In genomic region chr11:46307369-46307768, GRCh38 we compare ENCODE assay signal across 16 cellular contexts. TPM values are rescaled to one million over a fixed set of nuclear protein-coding genes. Genes with fewer than 3 reads are reported as not detected.
"Had no signal": no experiment of that assay in that cellular context is flagged by ENCODE, and none has a peak within 500 bp of the region (broad histone marks: within the 10 kb centered on the region; RNA-seq: fewer than 3 reads in every experiment).

No MANE protein-coding gene starts in this region.

- H3K27ac Mint-ChIP-seq: activated CD4-positive, alpha-beta T cell treated with anti-CD3 and anti-CD28 coated beads, Interleukin-2, amount 10 ng/mL, durations not matched to agents 7 days and 5 days; naive B cell; stimulated activated naive B cell treated with anti-CD40 and anti-IgM and Interleukin-4, amounts not matched to agents 10 μg/mL and 1 μg/mL and 100 μg/mL, for 72 hours; T-helper 2 cell treated with Interferon-gamma antibody and Interleukin-4, amounts not matched to agents 5 μg/mL and 100 μg/mL, for 36 hours had no signal

- H3K4me3 ChIP-seq: adrenal gland, cardiac muscle cell, gastroesophageal sphincter, heart right ventricle, thyroid gland, vagina had no signal

- H3K9me3 Mint-ChIP-seq: activated CD4-positive, alpha-beta T cell treated with anti-CD3 and anti-CD28 coated beads, Interleukin-2, amount 10 ng/mL, durations not matched to agents 7 days and 5 days; stimulated activated naive B cell treated with anti-CD40 and anti-IgM and Interleukin-4, amounts not matched to agents 10 μg/mL and 1 μg/mL and 100 μg/mL, for 72 hours; T-helper 2 cell treated with Interferon-gamma antibody and Interleukin-4, amounts not matched to agents 5 μg/mL and 100 μg/mL, for 36 hours had no signal

- H3K36me3 ChIP-seq: adrenal gland, cardiac muscle cell, gastroesophageal sphincter, thyroid gland, vagina had no signal

- H3K27ac ChIP-seq: adrenal gland, cardiac muscle cell, gastroesophageal sphincter, heart right ventricle, thyroid gland, vagina had no signal

- H3K4me1 ChIP-seq: adrenal gland, thyroid gland, vagina had no signal

- ATAC-seq: gastroesophageal sphincter; stimulated activated naive B cell treated with anti-CD40 and anti-IgM and Interleukin-4, amounts not matched to agents 10 μg/mL and 1 μg/mL and 100 μg/mL, for 72 hours had no signal

- DNase-seq: activated CD4-positive, alpha-beta T cell treated with anti-CD3 and anti-CD28 coated beads, Interleukin-2, amount 10 ng/mL, durations not matched to agents 7 days and 5 days; activated naive CD4-positive, alpha-beta T cell treated with Interleukin-2 at 50 U/mL for 16 hours; adrenal gland; erythroblast; heart right ventricle; mammary epithelial cell; naive B cell; retina; stimulated activated CD4-positive, alpha-beta T cell treated with anti-CD3 and anti-CD28 coated beads, Interleukin-2, amount 100 ng/mL, for 48 hours; stimulated activated naive B cell treated with anti-CD40 and anti-IgM and Interleukin-4, amounts not matched to agents 10 μg/mL and 1 μg/mL and 100 μg/mL, for 72 hours; thyroid gland had no signal

- H3K27me3 ChIP-seq: adrenal gland, cardiac muscle cell, gastroesophageal sphincter, heart right ventricle, thyroid gland, vagina had no signal

- H3K36me3 Mint-ChIP-seq: naive B cell; stimulated activated naive B cell treated with anti-CD40 and anti-IgM and Interleukin-4, amounts not matched to agents 10 μg/mL and 1 μg/mL and 100 μg/mL, for 72 hours had no signal

- H3K4me3 Mint-ChIP-seq: activated CD4-positive, alpha-beta T cell treated with anti-CD3 and anti-CD28 coated beads, Interleukin-2, amount 10 ng/mL, durations not matched to agents 7 days and 5 days; naive B cell; stimulated activated naive B cell treated with anti-CD40 and anti-IgM and Interleukin-4, amounts not matched to agents 10 μg/mL and 1 μg/mL and 100 μg/mL, for 72 hours; T-helper 2 cell treated with Interferon-gamma antibody and Interleukin-4, amounts not matched to agents 5 μg/mL and 100 μg/mL, for 36 hours had no signal

RNA-seq across cellular contexts. Expression of gene CREB3L1, which starts 29.9 kb away (rescaled TPM):
- total RNA-seq: activated CD4-positive, alpha-beta T cell treated with anti-CD3 and anti-CD28 coated beads, Interleukin-2, amount 10 ng/mL, durations not matched to agents 7 days and 5 days; activated CD8-positive, alpha-beta memory T cell treated with anti-CD3 and anti-CD28 coated beads for 36 hours had no signal
- polyA plus RNA-seq: mammary epithelial cell had no signal
